34 cellular contexts compared by ENCODE assay signal in genomic region chr18:51226068-51226467, GRCh38.
"Had no signal": no experiment of that assay in that cellular context is flagged by ENCODE, and none has a peak within 500 bp of the region (broad histone marks: within the 10 kb centered on the region; RNA-seq: fewer than 3 reads in every experiment).

No MANE protein-coding gene starts in this region.

- H3K36me3 ChIP-seq: ascending aorta, brain microvascular endothelial cell, esophagus squamous epithelium, gastrocnemius medialis, neural progenitor cell, suprapubic skin, tibial artery had no signal

- H3K9me3 Mint-ChIP-seq: activated CD4-positive, alpha-beta memory T cell treated with anti-CD3 and anti-CD28 coated beads for 36 hours; activated naive CD4-positive, alpha-beta T cell treated with anti-CD3 and anti-CD28 coated beads, Interleukin-2, amount 10 ng/mL, durations not matched to agents 7 days and 5 days; activated T-cell treated with anti-CD3 and anti-CD28 coated beads, Interleukin-2, amount 50 U/mL, for 24 hours; natural killer cell had no signal

- H3K27ac ChIP-seq: ascending aorta, brain microvascular endothelial cell, epithelial cell of prostate, esophagus squamous epithelium, gastrocnemius medialis, neural progenitor cell, parathyroid adenoma, psoas muscle, suprapubic skin, tibial artery had no signal

- H3K4me1 Mint-ChIP-seq: activated CD4-positive, alpha-beta T cell treated with anti-CD3 and anti-CD28 coated beads, Interleukin-2, amount 10 ng/mL, durations not matched to agents 24 days and 14 days; activated naive CD4-positive, alpha-beta T cell treated with anti-CD3 and anti-CD28 coated beads, Interleukin-2, amount 10 ng/mL, durations not matched to agents 7 days and 5 days; activated naive CD8-positive, alpha-beta T cell treated with anti-CD3 and anti-CD28 coated beads, Interleukin-2, amount 10 ng/mL, durations not matched to agents 7 days and 5 days; natural killer cell; stimulated activated memory B cell treated with anti-CD40 and anti-IgM and Interleukin-4, amounts not matched to agents 10 μg/mL and 1 μg/mL and 100 μg/mL, for 72 hours; T-helper 17 cell had no signal

- H3K4me3 Mint-ChIP-seq: activated CD4-positive, alpha-beta memory T cell treated with anti-CD3 and anti-CD28 coated beads for 36 hours; activated CD4-positive, alpha-beta T cell treated with anti-CD3 and anti-CD28 coated beads, Interleukin-2, amount 10 ng/mL, durations not matched to agents 24 days and 14 days; activated naive CD4-positive, alpha-beta T cell treated with anti-CD3 and anti-CD28 coated beads, Interleukin-2, amount 10 ng/mL, durations not matched to agents 7 days and 5 days; activated naive CD8-positive, alpha-beta T cell treated with anti-CD3 and anti-CD28 coated beads, Interleukin-2, amount 10 ng/mL, durations not matched to agents 7 days and 5 days; activated T-cell treated with anti-CD3 and anti-CD28 coated beads, Interleukin-2, amount 50 U/mL, for 24 hours; natural killer cell; neural progenitor cell; stimulated activated memory B cell treated with anti-CD40 and anti-IgM and Interleukin-4, amounts not matched to agents 10 μg/mL and 1 μg/mL and 100 μg/mL, for 72 hours; T-helper 17 cell had no signal

- H3K4me3 ChIP-seq: ascending aorta, esophagus squamous epithelium, gastrocnemius medialis, neural progenitor cell, psoas muscle, smooth muscle cell, suprapubic skin, tibial artery had no signal

- H3K27me3 ChIP-seq: ascending aorta, brain microvascular endothelial cell, esophagus squamous epithelium, gastrocnemius medialis, neural progenitor cell, suprapubic skin, tibial artery had no signal

- H3K27ac Mint-ChIP-seq: activated CD4-positive, alpha-beta memory T cell treated with anti-CD3 and anti-CD28 coated beads for 36 hours; activated CD4-positive, alpha-beta T cell treated with anti-CD3 and anti-CD28 coated beads, Interleukin-2, amount 10 ng/mL, durations not matched to agents 24 days and 14 days; activated naive CD4-positive, alpha-beta T cell treated with anti-CD3 and anti-CD28 coated beads, Interleukin-2, amount 10 ng/mL, durations not matched to agents 7 days and 5 days; activated naive CD8-positive, alpha-beta T cell treated with anti-CD3 and anti-CD28 coated beads, Interleukin-2, amount 10 ng/mL, durations not matched to agents 7 days and 5 days; activated T-cell treated with anti-CD3 and anti-CD28 coated beads, Interleukin-2, amount 50 U/mL, for 24 hours; natural killer cell; neural progenitor cell; stimulated activated memory B cell treated with anti-CD40 and anti-IgM and Interleukin-4, amounts not matched to agents 10 μg/mL and 1 μg/mL and 100 μg/mL, for 72 hours; T-helper 17 cell had no signal

- ATAC-seq: gastrocnemius medialis; left colon; natural killer cell; psoas muscle; stimulated activated memory B cell treated with anti-CD40 and anti-IgM and Interleukin-4, amounts not matched to agents 10 μg/mL and 1 μg/mL and 100 μg/mL, for 72 hours; T-helper 17 cell had no signal

- H3K4me1 ChIP-seq: ascending aorta, esophagus squamous epithelium, gastrocnemius medialis, neural progenitor cell, parathyroid adenoma, psoas muscle, suprapubic skin, tibial artery had no signal

- H3K9me3 ChIP-seq: ascending aorta, esophagus squamous epithelium, gastrocnemius medialis, psoas muscle, suprapubic skin had no signal

- DNase-seq: activated CD4-positive, alpha-beta memory T cell treated with anti-CD3 and anti-CD28 coated beads for 36 hours; activated CD4-positive, alpha-beta T cell treated with anti-CD3 and anti-CD28 coated beads, Interleukin-2, amount 10 ng/mL, durations not matched to agents 24 days and 14 days; activated CD4-positive, CD25-positive, alpha-beta regulatory T cell treated with anti-CD3 and anti-CD28 coated beads, Interleukin-2, amount 50 U/mL, for 72 hours; activated CD8-positive, alpha-beta memory T cell treated with anti-CD3 and anti-CD28 coated beads, Interleukin-2, amount 50 U/mL, for 48 hours; activated gamma-delta T cell; activated naive CD4-positive, alpha-beta T cell treated with anti-CD3 and anti-CD28 coated beads, Interleukin-2, amount 10 ng/mL, durations not matched to agents 7 days and 5 days; activated naive CD8-positive, alpha-beta T cell treated with anti-CD3 and anti-CD28 coated beads, Interleukin-2, amount 10 ng/mL, durations not matched to agents 7 days and 5 days; activated T-cell treated with anti-CD3 and anti-CD28 coated beads, Interleukin-2, amount 50 U/mL, for 24 hours; brain microvascular endothelial cell; caudate nucleus; dermis blood vessel endothelial cell; effector CD4-positive, alpha-beta T cell; esophagus squamous epithelium; gastrocnemius medialis; glutamatergic neuron; islet precursor cell; left colon; mesendoderm; natural killer cell; occipital lobe; psoas muscle; stimulated activated CD4-positive, alpha-beta T cell treated with anti-CD3 and anti-CD28 coated beads, Interleukin-1b, Interleukin-23, amount 100 ng/mL, for 48 hours; stimulated activated CD4-positive, alpha-beta T cell treated with anti-CD3 and anti-CD28 coated beads, Interleukin-4, amount 100 ng/mL, for 4 hours; stimulated activated CD8-positive, alpha-beta memory T cell treated with anti-CD3 and anti-CD28 coated beads, Interleukin-4, amount 100 ng/mL, for 48 hours; T-helper 17 cell; T1000; tibial artery had no signal

- H3K36me3 Mint-ChIP-seq: activated CD4-positive, alpha-beta memory T cell treated with anti-CD3 and anti-CD28 coated beads for 36 hours; activated naive CD4-positive, alpha-beta T cell treated with anti-CD3 and anti-CD28 coated beads, Interleukin-2, amount 10 ng/mL, durations not matched to agents 7 days and 5 days; natural killer cell; neural progenitor cell; stimulated activated memory B cell treated with anti-CD40 and anti-IgM and Interleukin-4, amounts not matched to agents 10 μg/mL and 1 μg/mL and 100 μg/mL, for 72 hours had no signal

- H3K27me3 Mint-ChIP-seq: activated CD4-positive, alpha-beta memory T cell treated with anti-CD3 and anti-CD28 coated beads for 36 hours; activated naive CD8-positive, alpha-beta T cell treated with anti-CD3 and anti-CD28 coated beads, Interleukin-2, amount 10 ng/mL, durations not matched to agents 7 days and 5 days; activated T-cell treated with anti-CD3 and anti-CD28 coated beads, Interleukin-2, amount 50 U/mL, for 24 hours; stimulated activated memory B cell treated with anti-CD40 and anti-IgM and Interleukin-4, amounts not matched to agents 10 μg/mL and 1 μg/mL and 100 μg/mL, for 72 hours had no signal
